17 cellular contexts compared by ENCODE assay signal in genomic region chr1:223820515-223820858, GRCh38. TPM values are rescaled to one million over a fixed set of nuclear protein-coding genes. Genes with fewer than 3 reads are reported as not detected.
A peak's percentile ranks its signal among the peaks of the same experiment; 100 is the strongest.
DNase-seq lines count a peak whose midpoint lies in the region; ATAC-seq and TF ChIP-seq lines count a peak whose summit lies in the region.
"Had no signal": no experiment of that assay in that cellular context is flagged by ENCODE, and none has a peak within 500 bp of the region (broad histone marks: within the 10 kb centered on the region; RNA-seq: fewer than 3 reads in every experiment).

No MANE protein-coding gene starts in this region.

- H3K4me3 ChIP-seq in GM23248 (peak overlapping the region; percentile 30), osteoblast (ENCODE audit: insufficient read depth, low read length) (no peak overlapping the region)
- H3K4me3 ChIP-seq: coronary artery, HAP-1, transverse colon had no signal

- in situ Hi-C loops in GM23248 (cut with MboI): no loop called here

- peaks cover 15% of the 10 kb centered on the region for H3F3A ChIP-seq in GM23248 (ENCODE audit: insufficient read depth)

- ATAC-seq in HG03354 (IDR thresholded peaks at IDR 0.05; ENCODE audit: poor library complexity, severe bottlenecking, unreplicated experiment) (no peak), GM19035 (IDR thresholded peaks at IDR 0.05; ENCODE audit: unreplicated experiment) (no peak), GM19324 (IDR thresholded peaks at IDR 0.05; ENCODE audit: low FRiP score, unreplicated experiment) (no peak)
- no peak for ATAC-seq in activated CD8-positive, alpha-beta memory T cell treated with anti-CD3 and anti-CD28 coated beads, Interleukin-2, amount 10 ng/mL, durations not matched to agents 7 days and 5 days

- H4K20me1 ChIP-seq in GM23248 (ENCODE audit: insufficient read depth) (0 out of 2 replicates have a peak, but pooled peaks cover 2% of the 10 kb centered on the region), osteoblast (ENCODE audit: insufficient read depth, low read length) (no peaks in the 10 kb centered on the region)

- 50 to 60% methylated on average over 2 of the region's 2 CpGs for WGBS in GM23248 (ENCODE audit: low coverage in 1 of 2, low lambda C conversion rate in 2 of 2, missing lambda C conversion rate in 2 of 2), 2 experiments

- peaks cover 85% of the 10 kb centered on the region for H3K79me2 ChIP-seq in GM23248 (ENCODE audit: insufficient read depth)
- peaks cover 70% of the 10 kb centered on the region for H3K79me2 ChIP-seq in osteoblast (ENCODE audit: insufficient read depth, low read length)

- CTCF ChIA-PET in activated CD8-positive, alpha-beta memory T cell treated with anti-CD3 and anti-CD28 coated beads, Interleukin-2, amount 10 ng/mL, durations not matched to agents 7 days and 5 days (lab: Charles Lee): interaction anchor here (1.2 to 1.6 kb wide), 3 partner anchors 9 to 33 kb away, joined by 3 to 4 read pairs (median 4); no protein-coding TSS in a partner anchor

- H3K27ac Mint-ChIP-seq in activated CD8-positive, alpha-beta memory T cell treated with anti-CD3 and anti-CD28 coated beads, Interleukin-2, amount 10 ng/mL, durations not matched to agents 7 days and 5 days: no peak overlapping the region

- H3K4me1 ChIP-seq in GM23248 (ENCODE audit: insufficient read depth) (peaks cover 35% of the 10 kb centered on the region), osteoblast (ENCODE audit: insufficient read depth, low read length) (peaks cover 37% of the 10 kb centered on the region)
- H3K4me1 ChIP-seq: HAP-1 had no signal

- H3K27me3 ChIP-seq in GM23248 (replicated peaks; ENCODE audit: insufficient read depth) (no peaks in the 10 kb centered on the region), osteoblast (ENCODE audit: insufficient read depth, low read length) (no peaks in the 10 kb centered on the region)
- H3K27me3 ChIP-seq: transverse colon had no signal

- H3K4me1 Mint-ChIP-seq in activated CD8-positive, alpha-beta memory T cell treated with anti-CD3 and anti-CD28 coated beads, Interleukin-2, amount 10 ng/mL, durations not matched to agents 7 days and 5 days: peaks cover 17% of the 10 kb centered on the region

- no peak overlapping the region for H3K4me3 Mint-ChIP-seq in activated CD8-positive, alpha-beta memory T cell treated with anti-CD3 and anti-CD28 coated beads, Interleukin-2, amount 10 ng/mL, durations not matched to agents 7 days and 5 days
- H3K4me3 Mint-ChIP-seq: CD4-positive, CD25-positive, alpha-beta regulatory T cell had no signal

- DNase-seq in GM23248: peak; percentile 34
- DNase-seq in OCI-M1 (lab: John Stamatoyannopoulos, UW): peak; percentile 25
- peak; percentile 33 for DNase-seq in fibroblast of peridontal ligament (ENCODE audit: extremely low read depth)
- DNase-seq in osteoblast (ENCODE audit: insufficient read length, low spot score, missing footprints): peak; percentile 41
- DNase-seq in activated CD8-positive, alpha-beta memory T cell treated with anti-CD3 and anti-CD28 coated beads, Interleukin-2, amount 10 ng/mL, durations not matched to agents 7 days and 5 days: no peak
- DNase-seq: activated CD4-positive, CD25-positive, alpha-beta regulatory T cell treated with anti-CD3 and anti-CD28 coated beads, Interleukin-2, amount 50 U/mL, for 72 hours; CD4-positive, CD25-positive, alpha-beta regulatory T cell; Karpas-422; NCI-H1694; NCI-H524 treated with DMSO at 0.1 percent for 48 hours; T-helper 1 cell; transverse colon had no signal

- H3K4me2 ChIP-seq in GM23248 (ENCODE audit: unreplicated experiment) (peak overlapping the region; percentile 44), osteoblast (ENCODE audit: insufficient read depth, low read length) (peak overlapping the region; percentile 42)

- H3K9me3 Mint-ChIP-seq in activated CD8-positive, alpha-beta memory T cell treated with anti-CD3 and anti-CD28 coated beads, Interleukin-2, amount 10 ng/mL, durations not matched to agents 7 days and 5 days (ENCODE audit: low read depth): no peaks in the 10 kb centered on the region
- H3K9me3 Mint-ChIP-seq: CD4-positive, CD25-positive, alpha-beta regulatory T cell had no signal

- no peak for TF ChIP-seq CTCF in osteoblast (IDR thresholded peaks at IDR 0.05; ENCODE audit: extremely low read depth, low read depth, low read length)

- no peaks in the 10 kb centered on the region for H3K27me3 Mint-ChIP-seq in activated CD8-positive, alpha-beta memory T cell treated with anti-CD3 and anti-CD28 coated beads, Interleukin-2, amount 10 ng/mL, durations not matched to agents 7 days and 5 days
- H3K27me3 Mint-ChIP-seq: CD4-positive, CD25-positive, alpha-beta regulatory T cell had no signal

- H3K27ac ChIP-seq in GM23248 (peak overlapping the region; percentile 54), osteoblast (ENCODE audit: low read depth, low read length) (peak overlapping the region; percentile 62)
- H3K27ac ChIP-seq: transverse colon had no signal

- H3K9ac ChIP-seq in GM23248: peak overlapping the region; percentile 53

- H2AFZ ChIP-seq in GM23248 (peak overlapping the region; percentile 30), osteoblast (ENCODE audit: low read length) (no peak overlapping the region)

- H3K36me3 Mint-ChIP-seq in activated CD8-positive, alpha-beta memory T cell treated with anti-CD3 and anti-CD28 coated beads, Interleukin-2, amount 10 ng/mL, durations not matched to agents 7 days and 5 days: peaks cover 10% of the 10 kb centered on the region

- H3K9me2 ChIP-seq in GM23248 (ENCODE audit: insufficient read depth): no peaks in the 10 kb centered on the region

- H3K36me3 ChIP-seq in GM23248 (ENCODE audit: low read depth): 0 out of 2 replicates have a peak, but pooled peaks cover 4% of the 10 kb centered on the region
- peaks cover 5% of the 10 kb centered on the region for H3K36me3 ChIP-seq in osteoblast (ENCODE audit: insufficient read depth, low read length)
- H3K36me3 ChIP-seq: HAP-1, transverse colon had no signal

- H3K9me3 ChIP-seq in GM23248 (ENCODE audit: low read depth): no peaks in the 10 kb centered on the region
- no peaks in the 10 kb centered on the region for H3K9me3 ChIP-seq in osteoblast (ENCODE audit: low read depth, low read length)
- H3K9me3 ChIP-seq: HAP-1, transverse colon had no signal

RNA-seq across cellular contexts. Expression of gene TP53BP2, which starts 25.3 kb away (rescaled TPM):
- 16.9 and 18.2 TPM in 2 replicates for total RNA-seq in GM23248 (2014; rRNA removed; shearing (Covaris generic))
- 8.3 and 9.2 TPM in 2 replicates for polyA plus RNA-seq in GM23248 (2016; fragmentation: Nextera tagmentation; extraction: Ambion mirVana)
- 27.1 and 31.8 TPM in 2 replicates for total RNA-seq in osteoblast
- total RNA-seq in activated CD8-positive, alpha-beta memory T cell treated with anti-CD3 and anti-CD28 coated beads, Interleukin-2, amount 10 ng/mL, durations not matched to agents 7 days and 5 days: 10 to 100 TPM; 35.8 to 39.6 TPM
